8 cellular contexts compared by ENCODE assay signal in the genomic region with DNA sequence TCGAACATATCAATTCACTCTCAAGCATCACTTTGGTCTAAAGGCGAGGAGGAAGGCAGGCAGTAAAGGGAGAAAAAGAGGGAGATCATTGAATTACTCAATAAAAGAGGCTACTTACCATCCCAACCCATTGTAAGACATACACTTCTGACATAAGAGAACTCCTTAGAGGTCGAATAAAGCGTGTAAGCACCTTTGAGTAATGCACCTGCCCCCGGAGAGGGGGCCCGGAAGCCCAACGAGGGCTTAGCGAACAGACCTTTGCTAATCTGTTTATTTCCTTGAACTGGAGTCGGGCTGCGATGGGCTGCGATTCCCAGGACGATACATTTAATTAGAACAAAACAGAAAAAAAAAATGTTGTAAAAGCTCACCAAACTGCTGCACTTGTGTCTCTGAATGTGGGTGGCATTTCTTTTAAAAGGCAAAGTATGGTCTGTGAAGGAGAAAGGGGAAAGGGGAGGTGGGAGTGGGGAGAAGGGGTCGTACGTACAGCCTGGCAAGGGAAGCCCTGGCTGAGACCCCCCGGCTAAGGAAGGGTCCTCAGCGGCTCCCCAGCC. TPM values are rescaled to one million over a fixed set of nuclear protein-coding genes. Genes with fewer than 3 reads are reported as not detected.
A peak's percentile ranks its signal among the peaks of the same experiment; 100 is the strongest.
DNase-seq lines count a peak whose midpoint lies in the region; ATAC-seq and TF ChIP-seq lines count a peak whose summit lies in the region.

No MANE protein-coding gene starts in this region.

- H3K9me3 ChIP-seq in BLaER1 treated with 17β-estradiol and CSF1 and Interleukin-3, amounts not matched to agents 10 nM and 100 nM (replicated peaks in 1 of 11) = no peaks in the 10 kb centered on the region
- H3K9me3 ChIP-seq in KOPT-K1 (ENCODE audit: insufficient read depth, low read length, poor library complexity, severe bottlenecking) (no peaks in the 10 kb centered on the region), esophagus squamous epithelium (no peaks in the 10 kb centered on the region), prostate gland (no peaks in the 10 kb centered on the region)

- TF ChIP-seq CTCF in esophagus squamous epithelium (IDR thresholded peaks at IDR 0.05) = no peak
- TF ChIP-seq CTCF in prostate gland (IDR thresholded peaks at IDR 0.05) = no peak
- TF ChIP-seq CTCF in GM10266 (IDR thresholded peaks at IDR 0.05; ENCODE audit: control insufficient read depth, insufficient read depth, low read depth, missing control alignments) = no peak

- peak overlapping the region; percentile 75 to 94 (median 90) for H3K4me2 ChIP-seq in BLaER1 treated with 17β-estradiol and CSF1 and Interleukin-3, amounts not matched to agents 10 nM and 100 nM

- peaks cover 8 to 27% (median 21%) of the 10 kb centered on the region in 11 experiments; a peak in 19 of 22 replicates for H3K36me3 ChIP-seq in BLaER1 treated with 17β-estradiol and CSF1 and Interleukin-3, amounts not matched to agents 10 nM and 100 nM
- H3K36me3 ChIP-seq in KOPT-K1 (ENCODE audit: insufficient read depth, low read length) (peaks cover 45% of the 10 kb centered on the region), esophagus squamous epithelium (peaks cover 0 to under 1% (median 0%) of the 10 kb centered on the region in 3 donors), prostate gland (no peaks in the 10 kb centered on the region)

- no peaks in the 10 kb centered on the region for H3K27me3 ChIP-seq in BLaER1 treated with 17β-estradiol and CSF1 and Interleukin-3, amounts not matched to agents 10 nM and 100 nM
- H3K27me3 ChIP-seq in esophagus squamous epithelium (no peaks in the 10 kb centered on the region), prostate gland (replicated peaks; ENCODE audit: insufficient read depth) (no peaks in the 10 kb centered on the region)

- peak; percentile 49 for DNase-seq in activated T-cell treated with anti-CD3 and anti-CD28 coated beads for 4 hours
- no peak for DNase-seq in esophagus squamous epithelium (lab: John Stamatoyannopoulos, UW)
- DNase-seq in prostate gland (ENCODE audit: low spot score) = no peak
- no peak for DNase-seq in SW 1271 (lab: John Stamatoyannopoulos, UW)
- no peak for DNase-seq in GM10266 (ENCODE audit: extremely low spot score)

- ATAC-seq in GM21825 (IDR thresholded peaks at IDR 0.05; ENCODE audit: unreplicated experiment) = no peak

- peak overlapping the region; percentile 100 for H3K27ac ChIP-seq in BLaER1 treated with 17β-estradiol and CSF1 and Interleukin-3, amounts not matched to agents 10 nM and 100 nM
- H3K27ac ChIP-seq in KOPT-K1 (ENCODE audit: low read depth, low read length, poor library complexity, severe bottlenecking) = peak overlapping the region; percentile 100
- peak overlapping the region; percentile 99 to 100 (median 100) for H3K27ac ChIP-seq in esophagus squamous epithelium
- peak overlapping the region; percentile 100 for H3K27ac ChIP-seq in prostate gland

- intact Hi-C loops in esophagus squamous epithelium (cut with DNase I) = no loop called here
- intact Hi-C loops in prostate gland (cut with DNase I) = no loop called here

- H3K4me3 ChIP-seq in BLaER1 treated with 17β-estradiol and CSF1 and Interleukin-3, amounts not matched to agents 10 nM and 100 nM = peak overlapping the region; percentile 76 to 96 (median 88)
- H3K4me3 ChIP-seq in esophagus squamous epithelium (peak overlapping the region; percentile 64 to 98 (median 90)), prostate gland (peak overlapping the region; percentile 79 to 95)

- H3K9ac ChIP-seq in BLaER1 treated with 17β-estradiol and CSF1 and Interleukin-3, amounts not matched to agents 10 nM and 100 nM = peak overlapping the region; percentile 96 to 100 (median 100)

- H3K4me1 ChIP-seq in BLaER1 treated with 17β-estradiol and CSF1 and Interleukin-3, amounts not matched to agents 10 nM and 100 nM = peaks cover 53 to 61% (median 54%) of the 10 kb centered on the region in 10 experiments
- peaks cover 25 to 61% (median 39%) of the 10 kb centered on the region in 3 donors for H3K4me1 ChIP-seq in esophagus squamous epithelium
- peaks cover 2% of the 10 kb centered on the region for H3K4me1 ChIP-seq in prostate gland (replicated peaks)

- H4K20me1 ChIP-seq in BLaER1 treated with 17β-estradiol and CSF1 and Interleukin-3, amounts not matched to agents 10 nM and 100 nM = peaks cover 0 to 25% (median 16%) of the 10 kb centered on the region in 11 experiments; a peak in 14 of 22 replicates

- no peak for TF ChIP-seq POLR2A in esophagus squamous epithelium (IDR thresholded peaks at IDR 0.05)
- no peak for TF ChIP-seq POLR2A in prostate gland (IDR thresholded peaks at IDR 0.05)

- WGBS in esophagus squamous epithelium, 2 donors = 2% methylated on average over 14 to 16 of the region's 16 CpGs
- WGBS in prostate gland = 1% methylated on average over 16 of the region's 16 CpGs

RNA-seq across cellular contexts. Expression of a gene that starts 3.0 kb away (rescaled TPM):
- total RNA-seq in esophagus squamous epithelium = 10 to 100 TPM; 16.4 to 26.2 (median 20.1) TPM
- 10 to 100 TPM; 35.3 to 49.1 TPM for total RNA-seq in prostate gland

RNA-seq across cellular contexts. Expression of a gene that starts 20.0 kb away (rescaled TPM):
- total RNA-seq in esophagus squamous epithelium (10 to 100 TPM; 31.8 to 73.5 (median 62.1) TPM), prostate gland (10 to 100 TPM; 48.4 to 73.0 TPM)
